25 cellular contexts compared by ENCODE assay signal in the genomic region with DNA sequence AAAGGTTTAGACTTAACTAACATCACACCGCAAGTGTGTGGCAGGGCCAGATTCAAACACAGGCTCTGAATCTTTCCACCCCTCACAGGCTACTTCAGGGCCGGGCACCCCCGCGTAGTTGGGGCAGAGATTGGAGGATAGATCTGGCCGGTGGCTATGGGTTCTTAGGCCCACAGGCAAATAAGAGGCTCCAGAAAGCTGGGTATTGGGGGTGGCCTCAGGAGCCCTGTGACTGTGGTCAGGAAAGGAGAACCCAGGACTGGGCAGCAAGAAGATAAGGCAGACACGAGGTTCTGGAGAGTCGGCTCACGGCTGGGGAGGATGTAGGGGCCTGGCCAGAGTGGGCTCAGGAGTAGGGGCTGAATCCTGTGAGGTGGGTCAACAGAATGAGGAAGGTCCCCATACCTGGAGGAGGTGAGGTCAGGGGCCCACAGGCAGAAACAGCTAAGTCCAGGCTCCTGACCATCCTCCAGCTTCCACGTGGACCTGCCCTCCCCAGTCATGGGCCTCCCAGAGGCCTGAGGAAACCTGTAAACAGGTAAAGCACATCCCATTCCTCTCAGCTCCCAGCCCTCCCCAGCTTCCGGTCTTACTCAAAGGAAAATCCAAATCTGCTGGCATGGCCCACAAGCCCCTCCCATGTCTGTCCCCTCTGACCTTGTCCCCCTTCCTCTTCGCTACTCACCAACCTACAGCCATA.
DNase-seq lines count a peak whose midpoint lies in the region; ATAC-seq and TF ChIP-seq lines count a peak whose summit lies in the region.
"Had no signal": no experiment of that assay in that cellular context is flagged by ENCODE, and none has a peak within 500 bp of the region (broad histone marks: within the 10 kb centered on the region; RNA-seq: fewer than 3 reads in every experiment).

No MANE protein-coding gene starts in this region.

- CTCF ChIA-PET in HEK293T (lab: Yijun Ruan, JAX) = interaction anchor here (0.5 kb wide), 1 partner anchor 12 kb away, joined by 4 read pairs; no protein-coding TSS in a partner anchor

- intact Hi-C loops in lower leg skin (cut with DNase I; ENCODE audit: low total_unique reads) (no loop called here), upper lobe of right lung (cut with DNase I) (no loop called here)

- H3K36me3 ChIP-seq in upper lobe of right lung = no peaks in the 10 kb centered on the region
- H3K36me3 ChIP-seq in effector memory CD4-positive, alpha-beta T cell (ENCODE audit: control insufficient read depth, insufficient read depth, low read length) = no peaks in the 10 kb centered on the region
- H3K36me3 ChIP-seq: heart left ventricle, upper lobe of left lung had no signal

- WGBS in lower leg skin, 2 donors = 85 to 86% methylated on average over 11 of the region's 11 CpGs

- no peaks in the 10 kb centered on the region for H3K9me3 Mint-ChIP-seq in stimulated activated memory B cell treated with anti-CD40 and anti-IgM and Interleukin-4, amounts not matched to agents 10 μg/mL and 1 μg/mL and 100 μg/mL, for 72 hours
- H3K9me3 Mint-ChIP-seq: activated naive CD4-positive, alpha-beta T cell treated with anti-CD3 and anti-CD28 coated beads, Interleukin-2, amount 50 U/mL, for 72 hours; CD4-positive, alpha-beta memory T cell; T-helper 1 cell treated with Interleukin-12 subunit alpha and Interleukin-12 subunit beta and Interleukin-4 antibody, amounts not matched to agents 30 μg/mL and 1 μg/mL, for 36 hours had no signal

- H3K4me1 ChIP-seq in upper lobe of right lung = no peaks in the 10 kb centered on the region
- H3K4me1 ChIP-seq in effector memory CD4-positive, alpha-beta T cell (ENCODE audit: control insufficient read depth, insufficient read depth, low read length, poor library complexity, severe bottlenecking) = no peaks in the 10 kb centered on the region
- H3K4me1 ChIP-seq: heart left ventricle, upper lobe of left lung had no signal

- H3K4me3 ChIP-seq in lower leg skin (ENCODE audit: low read depth, poor library complexity, severe bottlenecking) (no peak overlapping the region), upper lobe of right lung (no peak overlapping the region)
- no peak overlapping the region for H3K4me3 ChIP-seq in effector memory CD4-positive, alpha-beta T cell (ENCODE audit: insufficient read depth, low read depth, low read length, poor library complexity, severe bottlenecking)
- H3K4me3 ChIP-seq: heart left ventricle, smooth muscle cell, upper lobe of left lung had no signal

- no peak overlapping the region for H3K4me3 Mint-ChIP-seq in stimulated activated memory B cell treated with anti-CD40 and anti-IgM and Interleukin-4, amounts not matched to agents 10 μg/mL and 1 μg/mL and 100 μg/mL, for 72 hours
- H3K4me3 Mint-ChIP-seq: CD4-positive, alpha-beta memory T cell; T-helper 1 cell treated with Interleukin-12 subunit alpha and Interleukin-12 subunit beta and Interleukin-4 antibody, amounts not matched to agents 30 μg/mL and 1 μg/mL, for 36 hours had no signal

- no peaks in the 10 kb centered on the region for H3K9me3 ChIP-seq in upper lobe of right lung
- H3K9me3 ChIP-seq in effector memory CD4-positive, alpha-beta T cell (ENCODE audit: control insufficient read depth, low read length) = no peaks in the 10 kb centered on the region
- H3K9me3 ChIP-seq: heart left ventricle, SK-N-SH, upper lobe of left lung had no signal

- H3K27me3 Mint-ChIP-seq in stimulated activated memory B cell treated with anti-CD40 and anti-IgM and Interleukin-4, amounts not matched to agents 10 μg/mL and 1 μg/mL and 100 μg/mL, for 72 hours = peaks cover 64% of the 10 kb centered on the region

- TF ChIP-seq CTCF in lower leg skin (IDR thresholded peaks at IDR 0.05) = no peak
- no peak for TF ChIP-seq CTCF in upper lobe of right lung (IDR thresholded peaks at IDR 0.05)

- H3K36me3 Mint-ChIP-seq in stimulated activated memory B cell treated with anti-CD40 and anti-IgM and Interleukin-4, amounts not matched to agents 10 μg/mL and 1 μg/mL and 100 μg/mL, for 72 hours = no peaks in the 10 kb centered on the region
- H3K36me3 Mint-ChIP-seq: activated naive CD4-positive, alpha-beta T cell treated with anti-CD3 and anti-CD28 coated beads, Interleukin-2, amount 50 U/mL, for 72 hours; CD4-positive, alpha-beta memory T cell had no signal

- H3K27me3 ChIP-seq in upper lobe of right lung = no peaks in the 10 kb centered on the region
- peaks cover under 1% of the 10 kb centered on the region for H3K27me3 ChIP-seq in effector memory CD4-positive, alpha-beta T cell (replicated peaks; ENCODE audit: control insufficient read depth, insufficient read depth, low read length, poor library complexity, severe bottlenecking)
- H3K27me3 ChIP-seq: foreskin keratinocyte, upper lobe of left lung had no signal

- no peak for ATAC-seq in upper lobe of right lung
- no peak for ATAC-seq in HG02973 (IDR thresholded peaks at IDR 0.05; ENCODE audit: unreplicated experiment)
- no peak for ATAC-seq in stimulated activated memory B cell treated with anti-CD40 and anti-IgM and Interleukin-4, amounts not matched to agents 10 μg/mL and 1 μg/mL and 100 μg/mL, for 72 hours
- ATAC-seq: activated naive CD4-positive, alpha-beta T cell treated with anti-CD3 and anti-CD28 coated beads, Interleukin-2, amount 50 U/mL, for 72 hours; foreskin keratinocyte; heart left ventricle; left colon had no signal

- peak; percentile 26 for DNase-seq in activated CD8-positive, alpha-beta memory T cell treated with anti-CD3 and anti-CD28 coated beads for 24 hours
- DNase-seq in activated CD8-positive, alpha-beta memory T cell treated with anti-CD3 and anti-CD28 coated beads, Interleukin-2, amount 50 U/mL, for 48 hours = no peak
- DNase-seq in HEK293T (ENCODE audit: extremely low spot score) = peak; percentile 5
- DNase-seq in lower leg skin (ENCODE audit: low spot score in 2 of 2) = peak; percentile 12 to 74
- peak; percentile 46 for DNase-seq in upper lobe of right lung
- DNase-seq in effector memory CD4-positive, alpha-beta T cell = no peak
- DNase-seq: activated CD4-positive, alpha-beta T cell treated with anti-CD3 and anti-CD28 coated beads for 1 hour; CD4-positive, alpha-beta memory T cell; DMS 273 treated with DMSO at 0.1 percent for 48 hours; effector CD8-positive, alpha-beta T cell; foreskin keratinocyte; IMR-90; left colon; NCI-H1694 treated with DMSO at 0.1 percent for 48 hours; NCI-H2171 treated with DMSO at 0.1 percent for 48 hours; NCI-H524; SK-N-SH; stimulated activated CD4-positive, alpha-beta T cell treated with anti-CD3 and anti-CD28 coated beads, Interleukin-2, amount 100 ng/mL, for 24 hours; upper lobe of left lung had no signal

- no peak overlapping the region for H3K27ac ChIP-seq in upper lobe of right lung
- H3K27ac ChIP-seq in effector memory CD4-positive, alpha-beta T cell (ENCODE audit: insufficient read depth, low read length, poor library complexity, severe bottlenecking) = no peak overlapping the region
- H3K27ac ChIP-seq: foreskin keratinocyte, heart left ventricle, upper lobe of left lung had no signal

- TF ChIP-seq POLR2A in lower leg skin (IDR thresholded peaks at IDR 0.05) = no peak

- no peak overlapping the region for H3K27ac Mint-ChIP-seq in stimulated activated memory B cell treated with anti-CD40 and anti-IgM and Interleukin-4, amounts not matched to agents 10 μg/mL and 1 μg/mL and 100 μg/mL, for 72 hours
- H3K27ac Mint-ChIP-seq: activated naive CD4-positive, alpha-beta T cell treated with anti-CD3 and anti-CD28 coated beads, Interleukin-2, amount 50 U/mL, for 72 hours; CD4-positive, alpha-beta memory T cell; T-helper 1 cell treated with Interleukin-12 subunit alpha and Interleukin-12 subunit beta and Interleukin-4 antibody, amounts not matched to agents 30 μg/mL and 1 μg/mL, for 36 hours had no signal

- POLR2A ChIA-PET in HEK293T (lab: Yijun Ruan, JAX) = no interaction called here

- H3K4me1 Mint-ChIP-seq in stimulated activated memory B cell treated with anti-CD40 and anti-IgM and Interleukin-4, amounts not matched to agents 10 μg/mL and 1 μg/mL and 100 μg/mL, for 72 hours = no peaks in the 10 kb centered on the region
- H3K4me1 Mint-ChIP-seq: CD4-positive, alpha-beta memory T cell had no signal

TF ChIP-seq in HEK293T, 16 proteins besides CTCF, POLR2A, EP300 and RAD21:
- TF ChIP-seq FOXK2 (IDR thresholded peaks at IDR 0.05) = no peak
- TF ChIP-seq NFRKB (IDR thresholded peaks at IDR 0.05) = no peak
- TF ChIP-seq ARNT (IDR thresholded peaks at IDR 0.05) = no peak
- no peak for TF ChIP-seq SP1 (IDR thresholded peaks at IDR 0.05)
- no peak for TF ChIP-seq ZNF384 (IDR thresholded peaks at IDR 0.05)
- TF ChIP-seq ELF4 (IDR thresholded peaks at IDR 0.05) = no peak
- no peak for TF ChIP-seq FOXA1 (IDR thresholded peaks at IDR 0.05)
- TF ChIP-seq FOXM1 (IDR thresholded peaks at IDR 0.05; ENCODE audit: borderline replicate concordance) = no peak
- no peak for TF ChIP-seq SUZ12 (IDR thresholded peaks at IDR 0.05)
- no peak for TF ChIP-seq TARDBP (IDR thresholded peaks at IDR 0.05)
- no peak for TF ChIP-seq CTBP1 (IDR thresholded peaks at IDR 0.05; ENCODE audit: borderline replicate concordance)
- TF ChIP-seq HDGF (IDR thresholded peaks at IDR 0.05; ENCODE audit: borderline replicate concordance) = no peak
- TF ChIP-seq, protein P1, sequence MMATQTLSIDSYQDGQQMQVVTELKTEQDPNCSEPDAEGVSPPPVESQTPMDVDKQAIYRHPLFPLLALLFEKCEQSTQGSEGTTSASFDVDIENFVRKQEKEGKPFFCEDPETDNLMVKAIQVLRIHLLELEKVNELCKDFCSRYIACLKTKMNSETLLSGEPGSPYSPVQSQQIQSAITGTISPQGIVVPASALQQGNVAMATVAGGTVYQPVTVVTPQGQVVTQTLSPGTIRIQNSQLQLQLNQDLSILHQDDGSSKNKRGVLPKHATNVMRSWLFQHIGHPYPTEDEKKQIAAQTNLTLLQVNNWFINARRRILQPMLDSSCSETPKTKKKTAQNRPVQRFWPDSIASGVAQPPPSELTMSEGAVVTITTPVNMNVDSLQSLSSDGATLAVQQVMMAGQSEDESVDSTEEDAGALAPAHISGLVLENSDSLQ (IDR thresholded peaks at IDR 0.05) = no peak
- no peak for TF ChIP-seq BHLHE40 (IDR thresholded peaks at IDR 0.05; ENCODE audit: borderline replicate concordance)
- no peak for TF ChIP-seq LEF1 (IDR thresholded peaks at IDR 0.05; ENCODE audit: borderline replicate concordance)

Comparison
In these comparisons a context has a peak if more than half of its experiments do, and no peak if none do; other contexts are left out.
1. DNase-seq: peak in activated CD8-positive, alpha-beta memory T cell treated with anti-CD3 and anti-CD28 coated beads for 24 hours (single experiment), HEK293T (single experiment), lower leg skin (2 of 2) and upper lobe of right lung (single experiment); none in activated CD8-positive, alpha-beta memory T cell treated with anti-CD3 and anti-CD28 coated beads, Interleukin-2, amount 50 U/mL, for 48 hours (single experiment) and effector memory CD4-positive, alpha-beta T cell (0 of 3).